Comparison of ENCODE assay signal across 9 cellular contexts in the genomic region with DNA sequence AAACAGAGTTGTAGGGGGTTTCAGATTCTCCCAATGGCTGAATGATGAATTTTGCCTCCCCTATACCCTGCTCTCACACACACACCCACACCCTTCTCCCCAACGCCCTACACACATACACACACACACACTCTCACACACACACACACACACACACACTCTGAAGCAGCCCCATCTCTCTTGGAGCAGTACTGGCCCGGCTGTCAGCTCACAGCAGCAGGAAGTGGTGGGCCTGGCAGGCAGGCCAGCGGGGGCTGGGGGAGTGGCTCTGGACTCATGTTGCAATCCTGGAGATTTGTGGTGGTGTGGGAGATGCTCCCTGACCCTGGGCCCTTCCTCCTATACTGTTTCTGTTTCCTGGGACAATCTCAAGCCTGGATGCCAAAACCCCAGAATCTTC. TPM values are rescaled to one million over a fixed set of nuclear protein-coding genes. Genes with fewer than 3 reads are reported as not detected.
DNase-seq lines count a peak whose midpoint lies in the region; ATAC-seq and TF ChIP-seq lines count a peak whose summit lies in the region.
"Had no signal": no experiment of that assay in that cellular context is flagged by ENCODE, and none has a peak within 500 bp of the region (broad histone marks: within the 10 kb centered on the region; RNA-seq: fewer than 3 reads in every experiment).

No MANE protein-coding gene starts in this region.

- H3K27ac ChIP-seq in A673 (ENCODE audit: low read depth, low read length, poor library complexity, severe bottlenecking) (no peak overlapping the region), H9 (ENCODE audit: insufficient read length, low read depth, low read length) (no peak overlapping the region)
- H3K27ac ChIP-seq: pancreas had no signal

- no peak overlapping the region for H2BK12ac ChIP-seq in H9 (ENCODE audit: insufficient read length, low read depth, low read length)

- H3K27ac Mint-ChIP-seq in H9, result no peak overlapping the region
- H3K27ac Mint-ChIP-seq in activated CD4-positive, alpha-beta T cell treated with anti-CD3 and anti-CD28 coated beads, Interleukin-2, amount 10 ng/mL, durations not matched to agents 7 days and 5 days, result peak overlapping the region; percentile 81

- H3K4me1 ChIP-seq in A673 (ENCODE audit: insufficient read depth, low read length, poor library complexity, severe bottlenecking), result peaks cover 33% of the 10 kb centered on the region
- peaks cover 12% of the 10 kb centered on the region; the same call in 1 of the 2 replicates for H3K4me1 ChIP-seq in H9 (ENCODE audit: insufficient read depth, low read length)

- peaks cover 17% of the 10 kb centered on the region for H3K27me3 Mint-ChIP-seq in H9 (ENCODE audit: low read depth)
- no peaks in the 10 kb centered on the region for H3K27me3 Mint-ChIP-seq in activated CD4-positive, alpha-beta T cell treated with anti-CD3 and anti-CD28 coated beads, Interleukin-2, amount 10 ng/mL, durations not matched to agents 7 days and 5 days

- H4K5ac ChIP-seq in H9 (ENCODE audit: insufficient read length, low read depth, low read length), result no peak overlapping the region

- no peak overlapping the region for H2BK15ac ChIP-seq in H9 (ENCODE audit: low read depth, low read length)

- no peak overlapping the region for H3K4me3 ChIP-seq in A673 (ENCODE audit: low read depth, low read length, poor library complexity, severe bottlenecking)
- H3K4me3 ChIP-seq: pancreas had no signal

- no peaks in the 10 kb centered on the region for H3K36me3 ChIP-seq in A673 (ENCODE audit: insufficient read depth, low read length, poor library complexity, severe bottlenecking)
- H3K36me3 ChIP-seq: pancreas had no signal

- DNase-seq in A673 (ENCODE audit: low spot score) (peak; percentile 52), H9 (peak; percentile 52), iris pigment epithelial cell (ENCODE audit: low read depth) (peak; percentile 96), COR-L47 (lab: John Stamatoyannopoulos, UW) (no peak)
- peak; percentile 23 for DNase-seq in activated CD4-positive, alpha-beta T cell treated with anti-CD3 and anti-CD28 coated beads, Interleukin-2, amount 10 ng/mL, durations not matched to agents 7 days and 5 days
- DNase-seq in central memory CD4-positive, alpha-beta T cell, result no peak
- DNase-seq: pancreas had no signal

- H2BK5ac ChIP-seq in H9 (ENCODE audit: insufficient read length, low read length), result no peak overlapping the region

- H3K36me3 Mint-ChIP-seq in H9 (ENCODE audit: insufficient read depth in 1 of 3, low read depth in 3 of 3), result peaks cover 12 to 19% (median 14%) of the 10 kb centered on the region in 3 experiments; a peak in 5 of 7 replicates
- H3K36me3 Mint-ChIP-seq in activated CD4-positive, alpha-beta T cell treated with anti-CD3 and anti-CD28 coated beads, Interleukin-2, amount 10 ng/mL, durations not matched to agents 7 days and 5 days (ENCODE audit: low read depth), result peaks cover 51% of the 10 kb centered on the region

- H3K4ac ChIP-seq in H9 (ENCODE audit: low read depth, low read length), result no peak overlapping the region

- TF ChIP-seq CTCF in A673 (conservative IDR thresholded peaks at IDR 0.05; ENCODE audit: low read depth, low read length) (no peak), H9 (conservative IDR thresholded peaks at IDR 0.05) (no peak)

- no peak overlapping the region; the same call in 1 of the 2 replicates for H3K14ac ChIP-seq in H9 (ENCODE audit: insufficient read depth, low read length)

- H3K4me3 Mint-ChIP-seq in H9, result peak overlapping the region; percentile 3 to 41; a peak in 3 of 5 replicates
- H3K4me3 Mint-ChIP-seq in activated CD4-positive, alpha-beta T cell treated with anti-CD3 and anti-CD28 coated beads, Interleukin-2, amount 10 ng/mL, durations not matched to agents 7 days and 5 days, result peak overlapping the region; percentile 78

- POLR2A ChIA-PET in A673 (lab: Charles Lee; ENCODE audit: low non-redundant PET), result no interaction called here
- POLR2A ChIA-PET in activated CD4-positive, alpha-beta T cell treated with anti-CD3 and anti-CD28 coated beads, Interleukin-2, amount 10 ng/mL, durations not matched to agents 7 days and 5 days (lab: Charles Lee), result no interaction called here

- H3K9me3 Mint-ChIP-seq in H9, result no peaks in the 10 kb centered on the region
- H3K9me3 Mint-ChIP-seq in activated CD4-positive, alpha-beta T cell treated with anti-CD3 and anti-CD28 coated beads, Interleukin-2, amount 10 ng/mL, durations not matched to agents 7 days and 5 days, result no peaks in the 10 kb centered on the region

- no peak overlapping the region for H4K91ac ChIP-seq in H9 (ENCODE audit: insufficient read length, low read depth, low read length)

- H2BK120ac ChIP-seq in H9 (ENCODE audit: low read depth, low read length, poor library complexity, severe bottlenecking), result no peak overlapping the region

- no peaks in the 10 kb centered on the region for H3K9me3 ChIP-seq in A673 (ENCODE audit: low read depth, low read length, poor library complexity, severe bottlenecking)
- H3K9me3 ChIP-seq in H9 (ENCODE audit: control insufficient read depth, low read depth, low read length), result no peaks in the 10 kb centered on the region
- H3K9me3 ChIP-seq: pancreas had no signal

- H3K23ac ChIP-seq in H9 (ENCODE audit: insufficient read length, low read depth, low read length), result no peak overlapping the region

- CTCF ChIA-PET in A673 (lab: Charles Lee), result no interaction called here
- CTCF ChIA-PET in activated CD4-positive, alpha-beta T cell treated with anti-CD3 and anti-CD28 coated beads, Interleukin-2, amount 10 ng/mL, durations not matched to agents 7 days and 5 days (lab: Charles Lee), result interaction anchor here (3.1 kb wide), 1 partner anchor 11 kb away, joined by 26 read pairs; no protein-coding TSS in a partner anchor

- intact Hi-C loops in A673 (cut with micrococcal nuclease; ENCODE audit: unreplicated experiment), result loop anchor here (10.0 kb wide), 1 partner anchor 512 kb away; no protein-coding TSS in a partner anchor

- H2BK20ac ChIP-seq in H9 (ENCODE audit: low read depth, low read length, poor library complexity, severe bottlenecking), result no peak overlapping the region

- no peak overlapping the region for H2AFZ ChIP-seq in H9 (ENCODE audit: low read length)

- no peak overlapping the region for H3K56ac ChIP-seq in H9 (ENCODE audit: insufficient read length, low read depth, low read length)

- no CpG with 5 or more reads among the region's 3 CpGs for WGBS in H9 (ENCODE audit: extremely low coverage, insufficient read length, low lambda C conversion rate)

- H3T11ph ChIP-seq in H9 (ENCODE audit: low read length), result no peak overlapping the region

- H3K27me3 ChIP-seq in A673 (replicated peaks; ENCODE audit: insufficient read depth, low read depth, low read length, poor library complexity) (no peaks in the 10 kb centered on the region), H9 (ENCODE audit: insufficient read depth, low read length) (no peaks in the 10 kb centered on the region)
- H3K27me3 ChIP-seq: pancreas had no signal

- H3K23me2 ChIP-seq in H9 (ENCODE audit: insufficient read length, low read depth, low read length, poor library complexity, severe bottlenecking), result peaks cover 11% of the 10 kb centered on the region

- H4K20me1 ChIP-seq in H9 (ENCODE audit: control insufficient read depth, insufficient read depth, insufficient read length), result no peaks in the 10 kb centered on the region

- H3K79me2 ChIP-seq in H9 (ENCODE audit: insufficient read depth, low read length), result no peaks in the 10 kb centered on the region

- H3K4me1 Mint-ChIP-seq in H9, result peaks cover 51 to 56% of the 10 kb centered on the region in 2 experiments
- peaks cover 76% of the 10 kb centered on the region for H3K4me1 Mint-ChIP-seq in activated CD4-positive, alpha-beta T cell treated with anti-CD3 and anti-CD28 coated beads, Interleukin-2, amount 10 ng/mL, durations not matched to agents 7 days and 5 days

- H2AK5ac ChIP-seq in H9 (ENCODE audit: insufficient read length, low read length), result no peak overlapping the region

- ATAC-seq in GM18511 (IDR thresholded peaks at IDR 0.05; ENCODE audit: unreplicated experiment) (no peak), GM18502 (IDR thresholded peaks at IDR 0.05; ENCODE audit: poor library complexity, unreplicated experiment) (no peak)

- BruUV-seq in A673 (replicated peaks; lab: Mats Ljungman, UMichigan), result no TSS peak

- no peak overlapping the region for H4K8ac ChIP-seq in H9 (replicated peaks; ENCODE audit: insufficient read length, low read depth, low read length)

- H3K4me2 ChIP-seq in H9 (ENCODE audit: insufficient read depth, insufficient read length, low read length), result no peak overlapping the region

- H3K18ac ChIP-seq in H9 (ENCODE audit: insufficient read length, low read depth, low read length), result no peak overlapping the region

- H3K9ac ChIP-seq in H9 (ENCODE audit: extremely low read depth, insufficient read length, low read length), result no peak overlapping the region

- no peaks in the 10 kb centered on the region for H3K79me1 ChIP-seq in H9 (ENCODE audit: insufficient read depth, low read depth, low read length, poor library complexity, severe bottlenecking)

RNA-seq across cellular contexts. Expression of a gene that starts 2.2 kb away (rescaled TPM):
- total RNA-seq in A673 (2021) (2.3 and 2.9 TPM in 2 replicates), H9 (2021) (5.7 and 6.6 TPM in 2 replicates)
- total RNA-seq in activated CD4-positive, alpha-beta T cell treated with anti-CD3 and anti-CD28 coated beads, Interleukin-2, amount 10 ng/mL, durations not matched to agents 7 days and 5 days, result 10 to 100 TPM; 72.6 to 85.1 TPM

RNA-seq across cellular contexts. Expression of a gene that starts 34.9 kb away (rescaled TPM):
- total RNA-seq in A673 (2021), result 0.75 and 1.3 TPM in 2 replicates
- 0.50 and 0.81 TPM in 2 replicates for total RNA-seq in H9 (2021)
- total RNA-seq in activated CD4-positive, alpha-beta T cell treated with anti-CD3 and anti-CD28 coated beads, Interleukin-2, amount 10 ng/mL, durations not matched to agents 7 days and 5 days, result 100 to 1,000 TPM; 185 to 201 TPM

Comparison
In these comparisons a context has a peak if more than half of its experiments do, and no peak if none do; other contexts are left out.
1. DNase-seq: peak in A673 (single experiment), H9 (single experiment), activated CD4-positive, alpha-beta T cell treated with anti-CD3 and anti-CD28 coated beads, Interleukin-2, amount 10 ng/mL, durations not matched to agents 7 days and 5 days (single experiment) and iris pigment epithelial cell (single experiment); none in COR-L47 (single experiment) and central memory CD4-positive, alpha-beta T cell (single experiment).
2. RNA of a gene that starts 34.9 kb away (total RNA-seq): 185 to 201 TPM in activated CD4-positive, alpha-beta T cell treated with anti-CD3 and anti-CD28 coated beads, Interleukin-2, amount 10 ng/mL, durations not matched to agents 7 days and 5 days; 0.75 to 1.3 TPM in A673 and 0.50 to 0.81 TPM in H9; every median in the first group is over 10 times any median in the second.